In genomic region chr18:23585007-23585871, GRCh38 we compare ENCODE assay signal across 8 cellular contexts. TPM values are rescaled to one million over a fixed set of nuclear protein-coding genes. Genes with fewer than 3 reads are reported as not detected.
A peak's percentile ranks its signal among the peaks of the same experiment; 100 is the strongest.
DNase-seq lines count a peak whose midpoint lies in the region; ATAC-seq and TF ChIP-seq lines count a peak whose summit lies in the region.

No MANE protein-coding gene starts in this region.

- no peak overlapping the region for H2AK5ac ChIP-seq in mesendoderm (ENCODE audit: low read length)

- H2BK120ac ChIP-seq in mesendoderm (ENCODE audit: low read depth, low read length), result no peak overlapping the region

- H3K9me3 ChIP-seq in upper lobe of right lung, result no peaks in the 10 kb centered on the region

- peaks cover 45% of the 10 kb centered on the region for H3K79me2 ChIP-seq in mesendoderm (ENCODE audit: control insufficient read depth, insufficient read depth, low read length)

- no peak overlapping the region for H3K23ac ChIP-seq in mesendoderm (ENCODE audit: low read length)

- ATAC-seq in upper lobe of right lung (no peak), HG03571 (IDR thresholded peaks at IDR 0.05; ENCODE audit: unreplicated experiment) (no peak)

- DNase-seq in stimulated activated CD4-positive, alpha-beta T cell treated with anti-CD3 and anti-CD28 coated beads, Interleukin-15, amount 100 ng/mL, for 24 hours, result peak; percentile 14
- no peak for DNase-seq in stimulated activated CD4-positive, alpha-beta T cell treated with anti-CD3 and anti-CD28 coated beads, Interleukin-4, amount 100 ng/mL, for 1 hour
- DNase-seq in RPMI7951 (ENCODE audit: low read depth), result peak; percentile 29
- no peak for DNase-seq in coronary artery (ENCODE audit: low spot score)
- DNase-seq in mesendoderm, result peak; percentile 71
- DNase-seq in upper lobe of right lung, result no peak
- no peak for DNase-seq in dedifferentiated amniotic fluid mesenchymal stem cell (ENCODE audit: extremely low spot score)

- H4K8ac ChIP-seq in mesendoderm (ENCODE audit: low read depth, low read length), result no peak overlapping the region

- H3K27me3 ChIP-seq in mesendoderm (ENCODE audit: insufficient read depth, low read length, poor library complexity) (no peaks in the 10 kb centered on the region), upper lobe of right lung (no peaks in the 10 kb centered on the region)

- H3K18ac ChIP-seq in mesendoderm (ENCODE audit: low read length), result peak overlapping the region; percentile 77

- peaks cover 16% of the 10 kb centered on the region for H3K79me1 ChIP-seq in mesendoderm (ENCODE audit: low read length)

- peak overlapping the region; percentile 98 for H3K56ac ChIP-seq in mesendoderm (ENCODE audit: low read length)

- WGBS in mesendoderm (ENCODE audit: extremely low coverage, insufficient coverage, low lambda C conversion rate), result no CpG with 5 or more reads among the region's 19 CpGs

- H3K4me2 ChIP-seq in mesendoderm (ENCODE audit: low read length), result peak overlapping the region; percentile 94

- H3K9ac ChIP-seq in mesendoderm (ENCODE audit: low read length), result peak overlapping the region; percentile 94

- no peak overlapping the region for H2BK15ac ChIP-seq in mesendoderm (replicated peaks; ENCODE audit: low read depth)

- H4K5ac ChIP-seq in mesendoderm (ENCODE audit: low read length), result no peak overlapping the region

- peak overlapping the region; percentile 94 for H3K4me3 ChIP-seq in coronary artery
- H3K4me3 ChIP-seq in mesendoderm (ENCODE audit: low read length), result peak overlapping the region; percentile 66
- H3K4me3 ChIP-seq in upper lobe of right lung, result peak overlapping the region; percentile 95

- H3K4me1 ChIP-seq in mesendoderm (ENCODE audit: control insufficient read depth, low read depth, low read length) (peaks cover 2% of the 10 kb centered on the region), upper lobe of right lung (peaks cover 34% of the 10 kb centered on the region)

- intact Hi-C loops in upper lobe of right lung (cut with DNase I), result no loop called here

- TF ChIP-seq CTCF in coronary artery (IDR thresholded peaks at IDR 0.05), result no peak
- TF ChIP-seq CTCF in upper lobe of right lung (IDR thresholded peaks at IDR 0.05), result no peak

- H3K36me3 ChIP-seq in mesendoderm (ENCODE audit: control insufficient read depth, insufficient read depth, low read length), result peaks cover 2% of the 10 kb centered on the region
- H3K36me3 ChIP-seq in upper lobe of right lung, result no peaks in the 10 kb centered on the region

- no peak overlapping the region for H3K4ac ChIP-seq in mesendoderm (ENCODE audit: low read depth, low read length)

- H2BK5ac ChIP-seq in mesendoderm (ENCODE audit: low read length), result no peak overlapping the region

- H3K27ac ChIP-seq in coronary artery (peak overlapping the region; percentile 99 to 100), mesendoderm (ENCODE audit: low read depth, low read length) (peak overlapping the region; percentile 100), upper lobe of right lung (peak overlapping the region; percentile 100)

RNA-seq across cellular contexts. Expression of gene NPC1, which starts 1.1 kb away (rescaled TPM):
- 17.3 and 17.9 TPM in 2 replicates for total RNA-seq in RPMI7951 (2014; rRNA removed; shearing (Covaris generic))
- 30.5 TPM for polyA plus RNA-seq in mesendoderm (2013, experiment 1 of 2)
- polyA plus RNA-seq in mesendoderm (2013, experiment 2 of 2), result 29.1 TPM
- 143 TPM for total RNA-seq in upper lobe of right lung

Comparison
In these comparisons a context has a peak if more than half of its experiments do, and no peak if none do; other contexts are left out.
1. DNase-seq: peak in stimulated activated CD4-positive, alpha-beta T cell treated with anti-CD3 and anti-CD28 coated beads, Interleukin-15, amount 100 ng/mL, for 24 hours (single experiment), RPMI7951 (single experiment) and mesendoderm (single experiment); none in stimulated activated CD4-positive, alpha-beta T cell treated with anti-CD3 and anti-CD28 coated beads, Interleukin-4, amount 100 ng/mL, for 1 hour (single experiment), coronary artery (single experiment), upper lobe of right lung (single experiment) and dedifferentiated amniotic fluid mesenchymal stem cell (single experiment).
2. Peak in every context shown above with its lines, with median percentiles within 50 percentile points of each other: H3K27ac ChIP-seq and H3K4me3 ChIP-seq.